In the genomic region with DNA sequence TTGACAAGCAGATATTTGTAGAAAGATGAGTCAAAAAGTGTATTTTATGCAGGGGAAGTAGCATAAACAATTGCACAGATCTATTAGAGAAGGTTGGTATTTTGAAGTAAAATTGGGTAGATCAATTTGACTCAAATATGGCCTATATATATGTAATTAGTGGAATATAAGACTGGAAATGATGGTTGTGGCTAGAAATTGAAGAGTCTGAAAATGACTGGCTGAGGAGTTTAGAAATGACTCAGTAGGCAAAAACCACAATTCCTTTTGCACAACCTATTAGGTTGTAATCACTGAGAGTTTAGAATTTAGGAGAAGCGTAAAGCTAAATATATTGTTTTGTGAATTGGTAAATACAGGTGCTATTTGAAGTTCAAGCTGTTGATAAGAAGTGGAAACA, we compare ENCODE assay signal across 24 cellular contexts.
DNase-seq lines count a peak whose midpoint lies in the region; ATAC-seq, FAIRE-seq and TF ChIP-seq lines count a peak whose summit lies in the region.
"Had no signal": no experiment of that assay in that cellular context is flagged by ENCODE, and none has a peak within 500 bp of the region (broad histone marks: within the 10 kb centered on the region; RNA-seq: fewer than 3 reads in every experiment).

No MANE protein-coding gene starts in this region.

- TF ChIP-seq POLR2A in GM12891 (IDR thresholded peaks at IDR 0.05; ENCODE audit: low read depth, low read length) = no peak

- FAIRE-seq in GM12891 (lab: Jason Lieb, UNC) = no peak
- FAIRE-seq: endometrium had no signal

- ATAC-seq in GM18868 (IDR thresholded peaks at IDR 0.05; ENCODE audit: unreplicated experiment) = peak; percentile 86
- peak; percentile 78 for ATAC-seq in HG02852 (IDR thresholded peaks at IDR 0.05; ENCODE audit: unreplicated experiment)
- ATAC-seq in HG03520 (IDR thresholded peaks at IDR 0.05; ENCODE audit: unreplicated experiment) = peak; percentile 62
- ATAC-seq: activated CD8-positive, alpha-beta T cell treated with anti-CD3 and anti-CD28 coated beads, Interleukin-2, amount 10 ng/mL, durations not matched to agents 7 days and 5 days; HCT116 had no signal

- peak; percentile 5 for DNase-seq in astrocyte of the hippocampus (ENCODE audit: low read depth, low spot score)
- DNase-seq in NCI-H1930 (lab: John Stamatoyannopoulos, UW) = no peak
- no peak for DNase-seq in HuH-7 (ENCODE audit: low spot score)
- no peak for DNase-seq in HT-29 (ENCODE audit: low spot score)
- DNase-seq in GM12891 (ENCODE audit: insufficient read length, low spot score) = no peak
- DNase-seq: activated B cell treated with CpG ODN at 0.5 μM for 24 hours; activated CD8-positive, alpha-beta T cell treated with anti-CD3 and anti-CD28 coated beads, Interleukin-2, amount 10 ng/mL, durations not matched to agents 7 days and 5 days; brain microvascular endothelial cell; CD4-positive, alpha-beta T cell; head of caudate nucleus; left ventricle myocardium inferior; midbrain; NCI-H1105; NCI-H2081 treated with DMSO at 0.1 percent for 48 hours; NCI-H526; nephron progenitor cell; SIG-M5; stimulated activated naive CD4-positive, alpha-beta T cell treated with Interleukin-2 at 50 U/mL for 16 hours; transverse colon had no signal

TF ChIP-seq in GM12891, 5 proteins besides CTCF, POLR2A, EP300 and RAD21:
- TF ChIP-seq SPI1 (IDR thresholded peaks at IDR 0.05; ENCODE audit: low read depth, low read length) (no peak), TAF1 (IDR thresholded peaks at IDR 0.05; ENCODE audit: low read depth, low read length) (no peak), PAX5 (IDR thresholded peaks at IDR 0.05; ENCODE audit: insufficient read depth, low read length, severe bottlenecking) (no peak), POLR2AphosphoS5 (IDR thresholded peaks at IDR 0.05; ENCODE audit: low read depth, low read length) (no peak), POU2F2 (IDR thresholded peaks at IDR 0.05; ENCODE audit: low read depth, low read length) (no peak)
